ENCODE assay signal across 14 cellular contexts in genomic region chr12:127690161-127690560, GRCh38.
DNase-seq lines count a peak whose midpoint lies in the region; ATAC-seq and TF ChIP-seq lines count a peak whose summit lies in the region.
"Had no signal": no experiment of that assay in that cellular context is flagged by ENCODE, and none has a peak within 500 bp of the region (broad histone marks: within the 10 kb centered on the region; RNA-seq: fewer than 3 reads in every experiment).

No MANE protein-coding gene starts in this region.

- no peaks in the 10 kb centered on the region for H3K79me2 ChIP-seq in mammary epithelial cell (ENCODE audit: insufficient read depth, low read length)

- WGBS in mammary epithelial cell (ENCODE audit: low coverage, missing lambda C conversion rate) = 61% methylated on average over 5 of the region's 5 CpGs

- H2AFZ ChIP-seq in mammary epithelial cell (ENCODE audit: low read depth, low read length) = no peak overlapping the region

- intact Hi-C loops in Panc1 (cut with micrococcal nuclease; ENCODE audit: unreplicated experiment) (no loop called here), mammary epithelial cell (cut with micrococcal nuclease) (no loop called here)

- H3K4me3 ChIP-seq in AG09309 (ENCODE audit: control insufficient read depth, low read depth, low read length) (no peak overlapping the region), Panc1 (ENCODE audit: low read depth in 2 of 2, low read length in 2 of 2) (no peak overlapping the region), mammary epithelial cell (replicated peaks in 1 of 3; ENCODE audit: insufficient read depth in 1 of 3, low read depth in 2 of 3, low read length in 3 of 3) (no peak overlapping the region)
- H3K4me3 ChIP-seq: BLaER1 treated with 17β-estradiol and CSF1 and Interleukin-3, amounts not matched to agents 10 nM and 100 nM had no signal

- peak; percentile 33 for TF ChIP-seq CTCF in AG09309 (IDR thresholded peaks at IDR 0.05; ENCODE audit: control insufficient read depth, insufficient read depth, low read depth, low read length, missing control alignments)
- peak; percentile 23 for TF ChIP-seq CTCF in GM13977 (IDR thresholded peaks at IDR 0.05; ENCODE audit: extremely low read depth, insufficient read depth, missing control alignments)
- TF ChIP-seq CTCF in Panc1 (IDR thresholded peaks at IDR 0.05) = peak; percentile 48
- TF ChIP-seq CTCF in foreskin keratinocyte (conservative IDR thresholded peaks at IDR 0.05) = peak; percentile 32
- peak in 1 of 2 donors; percentile 4 for TF ChIP-seq CTCF in mammary epithelial cell (conservative IDR thresholded peaks at IDR 0.05 in 1 of 2, IDR thresholded peaks at IDR 0.05 in 1 of 2; ENCODE audit: extremely low read depth in 1 of 2, insufficient read depth in 1 of 2, low read depth in 1 of 2, low read length in 2 of 2)

- no peaks in the 10 kb centered on the region for H3K36me3 ChIP-seq in Panc1 (ENCODE audit: control insufficient read depth, insufficient read depth, low read length)
- no peaks in the 10 kb centered on the region for H3K36me3 ChIP-seq in mammary epithelial cell (ENCODE audit: insufficient read depth, low read length)
- H3K36me3 ChIP-seq: BLaER1 treated with 17β-estradiol and CSF1 and Interleukin-3, amounts not matched to agents 10 nM and 100 nM had no signal

- H3K4me2 ChIP-seq in mammary epithelial cell (ENCODE audit: insufficient read depth, low read depth, low read length) = no peak overlapping the region
- H3K4me2 ChIP-seq: BLaER1 treated with 17β-estradiol and CSF1 and Interleukin-3, amounts not matched to agents 10 nM and 100 nM had no signal

- dilution Hi-C loops in mammary epithelial cell (cut with HindIII; ENCODE audit: low sequenced_read_pairs) = no loop called here

- H3K9ac ChIP-seq in mammary epithelial cell (ENCODE audit: insufficient read depth, low read length) = no peak overlapping the region
- H3K9ac ChIP-seq: BLaER1 treated with 17β-estradiol and CSF1 and Interleukin-3, amounts not matched to agents 10 nM and 100 nM had no signal

- in situ Hi-C loops in GM13977 (cut with MboI; ENCODE audit: low pct_unique_long_range_greater_than_20kb, low sequenced_read_pairs, unreplicated experiment) (no loop called here), Panc1 (cut with HindIII; ENCODE audit: low pct_unique_long_range_greater_than_20kb, low sequenced_read_pairs) (no loop called here), mammary epithelial cell (cut with MboI; ENCODE audit: low sequenced_read_pairs in 2 of 2) (no loop called here)

- H3K27ac ChIP-seq in Panc1 (ENCODE audit: low read length) (no peak overlapping the region), foreskin keratinocyte (no peak overlapping the region), mammary epithelial cell (ENCODE audit: insufficient read depth, low read depth, low read length) (no peak overlapping the region)
- H3K27ac ChIP-seq: BLaER1 treated with 17β-estradiol and CSF1 and Interleukin-3, amounts not matched to agents 10 nM and 100 nM had no signal

- CTCF ChIA-PET in Panc1 (lab: Charles Lee) = no interaction called here
- CTCF ChIA-PET in mammary epithelial cell (lab: Charles Lee; ENCODE audit: low non-redundant PET) = no interaction called here

- no peaks in the 10 kb centered on the region for H4K20me1 ChIP-seq in mammary epithelial cell (ENCODE audit: insufficient read depth, low read length)
- H4K20me1 ChIP-seq: BLaER1 treated with 17β-estradiol and CSF1 and Interleukin-3, amounts not matched to agents 10 nM and 100 nM had no signal

- POLR2A ChIA-PET in Panc1 (lab: Charles Lee) = no interaction called here

- ATAC-seq in Panc1 (no peak), foreskin keratinocyte (no peak), HG03378 (IDR thresholded peaks at IDR 0.05; ENCODE audit: unreplicated experiment) (no peak), HG03460 (IDR thresholded peaks at IDR 0.05; ENCODE audit: unreplicated experiment) (no peak), GM21825 (IDR thresholded peaks at IDR 0.05; ENCODE audit: unreplicated experiment) (no peak)
- ATAC-seq: activated CD4-positive, alpha-beta T cell treated with anti-CD3 and anti-CD28 coated beads for 36 hours had no signal

- no TSS peak for BruUV-seq in Panc1 (replicated peaks; lab: Mats Ljungman, UMichigan)
- no TSS peak for BruUV-seq in mammary epithelial cell (replicated peaks; lab: Mats Ljungman, UMichigan)

- no peaks in the 10 kb centered on the region for H3K9me3 ChIP-seq in Panc1 (ENCODE audit: control insufficient read depth, insufficient read depth, low read depth, low read length)
- H3K9me3 ChIP-seq in mammary epithelial cell (replicated peaks; ENCODE audit: insufficient read depth, low read length) = no peaks in the 10 kb centered on the region

- H3K4me1 ChIP-seq in Panc1 (ENCODE audit: control insufficient read depth, insufficient read depth, low read length) = no peaks in the 10 kb centered on the region
- H3K4me1 ChIP-seq in foreskin keratinocyte = no peaks in the 10 kb centered on the region
- H3K4me1 ChIP-seq in mammary epithelial cell (ENCODE audit: insufficient read depth, low read length) = no peaks in the 10 kb centered on the region

- H3K27me3 ChIP-seq in Panc1 (ENCODE audit: control insufficient read depth, insufficient read depth, low read length) = no peaks in the 10 kb centered on the region
- H3K27me3 ChIP-seq in foreskin keratinocyte = no peaks in the 10 kb centered on the region
- no peaks in the 10 kb centered on the region for H3K27me3 ChIP-seq in mammary epithelial cell (ENCODE audit: insufficient read depth, low read length)
- H3K27me3 ChIP-seq: BLaER1 treated with 17β-estradiol and CSF1 and Interleukin-3, amounts not matched to agents 10 nM and 100 nM had no signal

- DNase-seq in AG09309 (ENCODE audit: low read depth) (no peak), GM13977 (ENCODE audit: low spot score) (no peak), Panc1 (ENCODE audit: low read depth, low spot score) (no peak), foreskin keratinocyte (no peak), mammary epithelial cell (no peak)
- DNase-seq: activated CD4-positive, alpha-beta T cell treated with anti-CD3 and anti-CD28 coated beads for 36 hours; activated naive CD8-positive, alpha-beta T cell treated with anti-CD3 and anti-CD28 coated beads for 36 hours; EL; islet precursor cell; NCI-H1105 treated with DMSO at 0.1 percent for 48 hours had no signal
